8 cellular contexts compared by ENCODE assay signal in genomic region chr10:68988530-68989316, GRCh38. TPM values are rescaled to one million over a fixed set of nuclear protein-coding genes. Genes with fewer than 3 reads are reported as not detected.
DNase-seq lines count a peak whose midpoint lies in the region; ATAC-seq, FAIRE-seq and TF ChIP-seq lines count a peak whose summit lies in the region.

Gene KIFBP, plus strand, starts transcription at chr10:68988803. Its CDS starts 30 bp downstream, at chr10:68988833.

- H3K79me2 ChIP-seq in H1 (ENCODE audit: control insufficient read depth in 1 of 2, insufficient read depth in 2 of 2, low read length in 2 of 2), result peaks cover 13 to 47% of the 10 kb centered on the region in 2 experiments

- H3K9me3 Mint-ChIP-seq in memory B cell, result no peaks in the 10 kb centered on the region

- POLR2A ChIA-PET in H1 (lab: Charles Lee; ENCODE audit: partially characterized antibody), result interaction anchor here (0.6 to 11.6 kb wide), 13 partner anchors 7 to 1231 kb away, joined by 3 to 91 read pairs (median 4); partner anchors contain the start of gene DDX21

- 2% methylated on average over 62 of the region's 62 CpGs; no CpG with 5 or more reads in 1 of the 2 experiments for WGBS in H1 (ENCODE audit: extremely low coverage in 1 of 2, insufficient coverage in 1 of 2, insufficient read length in 1 of 2, insufficient replicate concordance in 2 of 2, low coverage in 1 of 2, low lambda C conversion rate in 2 of 2, missing lambda C conversion rate in 1 of 2), 2 experiments

- H2AK5ac ChIP-seq in H1 (ENCODE audit: low read depth, low read length), result no peak within 1 kb of the TSS

- H3K4me1 ChIP-seq in H1 (replicated peaks in 1 of 4; ENCODE audit: control insufficient read depth in 3 of 4, insufficient read depth in 4 of 4, low read length in 3 of 4), result no peaks in the 10 kb centered on the region; a peak in 1 of 7 replicates

- no peak within 1 kb of the TSS for H2BK12ac ChIP-seq in H1 (ENCODE audit: low read depth, low read length)

- peak within 1 kb of the TSS; percentile 90 for H3K56ac ChIP-seq in H1 (replicated peaks; ENCODE audit: insufficient read length, low read depth, low read length)

- peak within 1 kb of the TSS; percentile 98 for H4K8ac ChIP-seq in H1 (ENCODE audit: extremely low read depth, insufficient read depth, low read length)

- H3K4me2 ChIP-seq in H1 (ENCODE audit: insufficient read depth in 1 of 2, low read depth in 2 of 2, low read length in 2 of 2), result peak within 1 kb of the TSS; percentile 45 to 95

- no peaks in the 10 kb centered on the region; the same call in 1 of the 2 replicates for H3K23me2 ChIP-seq in H1 (ENCODE audit: low read depth, low read length)

- CTCF ChIA-PET in H1 (lab: Charles Lee; ENCODE audit: partially characterized antibody), result interaction anchor here (1.1 to 3.2 kb wide), 4 partner anchors 8 to 103 kb away, joined by 3 to 14 read pairs (median 4); no protein-coding TSS in a partner anchor

- TF ChIP-seq RAD21 in H1 (IDR thresholded peaks at IDR 0.05 in 1 of 2, conservative IDR thresholded peaks at IDR 0.05 in 1 of 2; ENCODE audit: low read depth in 2 of 2, low read length in 2 of 2), result peak in 1 of 2 experiments; percentile 15; a peak in 2 of 4 replicates

- H2BK5ac ChIP-seq in H1 (ENCODE audit: low read depth, low read length), result peak within 1 kb of the TSS; percentile 91

- TF ChIP-seq POLR2A in H1 (IDR thresholded peaks at IDR 0.05; ENCODE audit: control extremely low read depth in 1 of 2, low read depth in 2 of 2, low read length in 2 of 2), result peak; percentile 82 to 93

- peak; percentile 98 for FAIRE-seq in H1 (lab: Jason Lieb, UNC)

- peak within 1 kb of the TSS; percentile 95 for H4K91ac ChIP-seq in H1 (replicated peaks; ENCODE audit: insufficient read length, low read length)

- peaks cover 5% of the 10 kb centered on the region for H3K36me3 Mint-ChIP-seq in memory B cell

- H3K14ac ChIP-seq in H1 (ENCODE audit: insufficient read length), result no peak within 1 kb of the TSS

- DNase-seq in COR-L47 (lab: John Stamatoyannopoulos, UW) (peak; percentile 89), GM20000 (ENCODE audit: low spot score) (peak; percentile 92), HT-29 (ENCODE audit: low spot score) (peak; percentile 95), NOMO-1 treated with DMSO at 0.1 percent for 48 hours (lab: John Stamatoyannopoulos, UW; ENCODE audit: unreplicated experiment) (peak; percentile 96), H1 (ENCODE audit: low read depth in 1 of 2, low spot score in 2 of 2) (peak; percentile 89 to 93), memory B cell (ENCODE audit: low spot score in 2 of 2) (peak; percentile 60 to 61)
- peak; percentile 43 to 65 (median 65) for DNase-seq in activated CD8-positive, alpha-beta memory T cell treated with anti-CD3 and anti-CD28 coated beads for 48 hours (ENCODE audit: low read depth in 2 of 3, low spot score in 2 of 3)
- DNase-seq in stimulated activated CD8-positive, alpha-beta memory T cell treated with anti-CD3 and anti-CD28 coated beads, Interleukin-12 subunit alpha, Interleukin-12 subunit beta, amount 100 ng/mL, for 24 hours (ENCODE audit: extremely low read depth), result peak; percentile 53

- no peak for TF ChIP-seq EP300 in H1 (IDR thresholded peaks at IDR 0.05; ENCODE audit: borderline replicate concordance in 1 of 2, low read depth in 2 of 2, low read length in 2 of 2)

- peak within 1 kb of the TSS; percentile 68 to 90 (median 86) for H3K9ac ChIP-seq in H1 (replicated peaks in 1 of 4; ENCODE audit: extremely low read depth in 1 of 4, low read depth in 3 of 4, low read length in 3 of 4)

- H4K20me1 ChIP-seq in H1 (replicated peaks in 1 of 2; ENCODE audit: control insufficient read depth in 1 of 2, insufficient read depth in 2 of 2, low read length in 2 of 2), result peaks cover 0 to 3% of the 10 kb centered on the region in 2 experiments

- no peaks in the 10 kb centered on the region for H3K27me3 ChIP-seq in H1 (replicated peaks in 1 of 4; ENCODE audit: control insufficient read depth in 3 of 4, extremely low read depth in 1 of 4, insufficient read depth in 3 of 4, low read length in 3 of 4)

- H3K4me3 Mint-ChIP-seq in memory B cell, result peak within 1 kb of the TSS; percentile 99

- H3K18ac ChIP-seq in H1 (ENCODE audit: extremely low read depth, low read length), result peak within 1 kb of the TSS; percentile 56; the same call in 1 of the 2 replicates

- peak within 1 kb of the TSS; percentile 67 for H3K27ac ChIP-seq in H1 (ENCODE audit: low read depth, low read length)

- peak; percentile 79 for ATAC-seq in memory B cell (ENCODE audit: low read depth)

- no peak within 1 kb of the TSS for H2BK120ac ChIP-seq in H1 (replicated peaks; ENCODE audit: low read depth, low read length)

- H4K5ac ChIP-seq in H1 (ENCODE audit: insufficient read length, low read depth, low read length), result peak within 1 kb of the TSS; percentile 85

- H2BK20ac ChIP-seq in H1 (ENCODE audit: low read length), result no peak within 1 kb of the TSS

- peak within 1 kb of the TSS; percentile 51 to 99 (median 82) for H3K4me3 ChIP-seq in H1 (ENCODE audit: extremely low read depth in 1 of 4, insufficient read depth in 2 of 4, low read depth in 3 of 4, low read length in 4 of 4)

- TF ChIP-seq CTCF in GM20000 (IDR thresholded peaks at IDR 0.05; ENCODE audit: extremely low read depth, missing control alignments) (peak; percentile 26), H1 (IDR thresholded peaks at IDR 0.05; ENCODE audit: control extremely low read depth in 1 of 3, insufficient read depth in 1 of 3, low read depth in 1 of 3, low read length in 3 of 3) (peak; percentile 44 to 58 (median 50); a peak in 3 of 4 replicates)

- no peak within 1 kb of the TSS; the same call in 1 of the 2 replicates for H2BK15ac ChIP-seq in H1 (ENCODE audit: low read length)

- peak within 1 kb of the TSS; percentile 91 for H2AFZ ChIP-seq in H1 (ENCODE audit: low read length)

- peak within 1 kb of the TSS; percentile 84 for H3K27ac Mint-ChIP-seq in memory B cell

- peaks cover 5 to 14% (median 10%) of the 10 kb centered on the region in 4 experiments for H3K36me3 ChIP-seq in H1 (ENCODE audit: control insufficient read depth in 2 of 4, insufficient read depth in 4 of 4, low read length in 3 of 4)

- peak within 1 kb of the TSS; percentile 97 for H3K4ac ChIP-seq in H1 (replicated peaks; ENCODE audit: insufficient read length, low read depth, low read length)

- H3K27me3 Mint-ChIP-seq in memory B cell, result no peaks in the 10 kb centered on the region

- no peaks in the 10 kb centered on the region for H3K9me3 ChIP-seq in H1 (ENCODE audit: insufficient read depth in 2 of 2, low read depth in 1 of 2, low read length in 1 of 2)

- H3K4me1 Mint-ChIP-seq in memory B cell, result peaks cover 28% of the 10 kb centered on the region

- no peak within 1 kb of the TSS for H3K23ac ChIP-seq in H1 (ENCODE audit: insufficient read length)

- H3K79me1 ChIP-seq in H1 (ENCODE audit: low read depth, low read length), result peaks cover 7% of the 10 kb centered on the region

TF ChIP-seq in H1, 55 proteins besides CTCF, POLR2A, EP300 and RAD21 (continues in another document):
- peak; percentile 90 for TF ChIP-seq ASH2L (IDR thresholded peaks at IDR 0.05; ENCODE audit: low read length)
- TF ChIP-seq EZH2 (IDR thresholded peaks at IDR 0.05; ENCODE audit: low read depth, low read length, severe bottlenecking), result no peak
- no peak for TF ChIP-seq SUZ12 (IDR thresholded peaks at IDR 0.05; ENCODE audit: low read length)
- no peak; the same call in 1 of the 2 replicates for TF ChIP-seq CHD2 (IDR thresholded peaks at IDR 0.05; ENCODE audit: low read length)
- TF ChIP-seq EGR1 (IDR thresholded peaks at IDR 0.05; ENCODE audit: borderline replicate concordance, low read depth, low read length), result no peak
- no peak for TF ChIP-seq SRF (IDR thresholded peaks at IDR 0.05; ENCODE audit: low read depth, low read length)
- TF ChIP-seq JUND (IDR thresholded peaks at IDR 0.05; ENCODE audit: low read length), result no peak
- TF ChIP-seq E2F6 (IDR thresholded peaks at IDR 0.05), result peak; percentile 3; the same call in 1 of the 2 replicates
- TF ChIP-seq KDM4A (IDR thresholded peaks at IDR 0.05; ENCODE audit: low read depth, low read length, severe bottlenecking), result peak; percentile 86
- TF ChIP-seq PHF8 (conservative IDR thresholded peaks at IDR 0.05; ENCODE audit: low read depth, low read length), result peak; percentile 91
- no peak for TF ChIP-seq FOSL1 (IDR thresholded peaks at IDR 0.05; ENCODE audit: insufficient read depth, low read depth, low read length)
- TF ChIP-seq MAX (IDR thresholded peaks at IDR 0.05), result no peak
- no peak for TF ChIP-seq RNF2 (IDR thresholded peaks at IDR 0.05; ENCODE audit: borderline replicate concordance, low read depth, low read length, missing control alignments, poor library complexity, severe bottlenecking)

RNA-seq across cellular contexts. Expression of gene KIFBP, which starts in this region (rescaled TPM):
- 17.0 and 18.1 TPM in 2 replicates for total RNA-seq in HT-29 (2014; rRNA removed; shearing (Covaris generic))
- total RNA-seq in H1 (2021; fragmentation: NEBNext Ultra II Directional; extraction: Animal tissue kit (Norgen Biotek cat#: 25700)), result 34.1 and 34.6 TPM in 2 replicates
- polyA plus RNA-seq in H1 (2011; rRNA removed), result 13.4 and 17.3 TPM in 2 replicates
- polyA plus RNA-seq in H1 (2011; cell fraction: cytosol; rRNA removed), result 24.5 TPM
- 12.4 TPM for polyA plus RNA-seq in H1 (2011; cell fraction: nucleus; rRNA removed)
- polyA plus RNA-seq in H1 (2012, experiment 1 of 2), result 20.9 to 34.3 TPM (median 23.8 TPM) in 4 replicates
- 6.5 TPM for polyA plus RNA-seq in H1 (2012, experiment 2 of 2)
- 25.4 TPM for polyA plus RNA-seq in H1 (2013, experiment 1 of 2)
- polyA plus RNA-seq in H1 (2013, experiment 2 of 2), result 24.7 TPM
- 14.1 and 21.6 TPM in 2 replicates for polyA minus RNA-seq in H1 (2011; rRNA and poly(A)+ RNA removed)
- polyA minus RNA-seq in H1 (2011; cell fraction: cytosol; rRNA and poly(A)+ RNA removed), result 18.6 TPM
- polyA minus RNA-seq in H1 (2011; cell fraction: nucleus; rRNA and poly(A)+ RNA removed), result 16.0 TPM

Comparison
In these comparisons a context has a peak if more than half of its experiments do, and no peak if none do; other contexts are left out.
1. Peak in every context shown above with its lines: DNase-seq, ATAC-seq, H3K4me3 ChIP-seq and H3K27ac ChIP-seq.